ENCODE assay signal across 1 cellular context in genomic region chr17:67366193-67367157, GRCh38.
TF ChIP-seq lines count a peak whose summit lies in the region.

Gene PSMD12 (minus strand): TSS chr17:67366577. CDS start chr17:67366519, 58 bp downstream.

TF ChIP-seq in HEK293, 187 proteins besides CTCF, POLR2A, EP300 and RAD21 (continued from another document):
- TF ChIP-seq, protein P1, sequence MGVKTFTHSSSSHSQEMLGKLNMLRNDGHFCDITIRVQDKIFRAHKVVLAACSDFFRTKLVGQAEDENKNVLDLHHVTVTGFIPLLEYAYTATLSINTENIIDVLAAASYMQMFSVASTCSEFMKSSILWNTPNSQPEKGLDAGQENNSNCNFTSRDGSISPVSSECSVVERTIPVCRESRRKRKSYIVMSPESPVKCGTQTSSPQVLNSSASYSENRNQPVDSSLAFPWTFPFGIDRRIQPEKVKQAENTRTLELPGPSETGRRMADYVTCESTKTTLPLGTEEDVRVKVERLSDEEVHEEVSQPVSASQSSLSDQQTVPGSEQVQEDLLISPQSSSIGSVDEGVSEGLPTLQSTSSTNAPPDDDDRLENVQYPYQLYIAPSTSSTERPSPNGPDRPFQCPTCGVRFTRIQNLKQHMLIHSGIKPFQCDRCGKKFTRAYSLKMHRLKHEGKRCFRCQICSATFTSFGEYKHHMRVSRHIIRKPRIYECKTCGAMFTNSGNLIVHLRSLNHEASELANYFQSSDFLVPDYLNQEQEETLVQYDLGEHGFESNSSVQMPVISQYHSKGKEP (tag by site-specific recombination; IDR thresholded peaks at IDR 0.05): no peak
- TF ChIP-seq ZNF785 (tag by site-specific recombination; IDR thresholded peaks at IDR 0.05) (0 out of 2 replicates have a peak, but pooled peaks have one; percentile 44), HOXD13 (CRISPR knock-in tag; IDR thresholded peaks at IDR 0.05; ENCODE audit: borderline replicate concordance) (0 out of 2 replicates have a peak, but pooled peaks have one; percentile 13), KLF8 (tag by site-specific recombination; IDR thresholded peaks at IDR 0.05) (peak; percentile 59; the same call in 1 of the 2 replicates), ZNF266 (tag by site-specific recombination; IDR thresholded peaks at IDR 0.05; ENCODE audit: low read depth) (no peak), ZNF404 (tag by site-specific recombination; IDR thresholded peaks at IDR 0.05) (no peak), ZBTB26 (tag by site-specific recombination; optimal IDR thresholded peaks at IDR 0.05) (peak; percentile 80), SALL2 (tag by site-specific recombination; IDR thresholded peaks at IDR 0.05; ENCODE audit: borderline replicate concordance) (no peak)
- TF ChIP-seq, protein P2, sequence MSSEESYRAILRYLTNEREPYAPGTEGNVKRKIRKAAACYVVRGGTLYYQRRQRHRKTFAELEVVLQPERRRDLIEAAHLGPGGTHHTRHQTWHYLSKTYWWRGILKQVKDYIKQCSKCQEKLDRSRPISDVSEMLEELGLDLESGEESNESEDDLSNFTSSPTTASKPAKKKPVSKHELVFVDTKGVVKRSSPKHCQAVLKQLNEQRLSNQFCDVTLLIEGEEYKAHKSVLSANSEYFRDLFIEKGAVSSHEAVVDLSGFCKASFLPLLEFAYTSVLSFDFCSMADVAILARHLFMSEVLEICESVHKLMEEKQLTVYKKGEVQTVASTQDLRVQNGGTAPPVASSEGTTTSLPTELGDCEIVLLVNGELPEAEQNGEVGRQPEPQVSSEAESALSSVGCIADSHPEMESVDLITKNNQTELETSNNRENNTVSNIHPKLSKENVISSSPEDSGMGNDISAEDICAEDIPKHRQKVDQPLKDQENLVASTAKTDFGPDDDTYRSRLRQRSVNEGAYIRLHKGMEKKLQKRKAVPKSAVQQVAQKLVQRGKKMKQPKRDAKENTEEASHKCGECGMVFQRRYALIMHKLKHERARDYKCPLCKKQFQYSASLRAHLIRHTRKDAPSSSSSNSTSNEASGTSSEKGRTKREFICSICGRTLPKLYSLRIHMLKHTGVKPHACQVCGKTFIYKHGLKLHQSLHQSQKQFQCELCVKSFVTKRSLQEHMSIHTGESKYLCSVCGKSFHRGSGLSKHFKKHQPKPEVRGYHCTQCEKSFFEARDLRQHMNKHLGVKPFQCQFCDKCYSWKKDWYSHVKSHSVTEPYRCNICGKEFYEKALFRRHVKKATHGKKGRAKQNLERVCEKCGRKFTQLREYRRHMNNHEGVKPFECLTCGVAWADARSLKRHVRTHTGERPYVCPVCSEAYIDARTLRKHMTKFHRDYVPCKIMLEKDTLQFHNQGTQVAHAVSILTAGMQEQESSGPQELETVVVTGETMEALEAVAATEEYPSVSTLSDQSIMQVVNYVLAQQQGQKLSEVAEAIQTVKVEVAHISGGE (tag by site-specific recombination; conservative IDR thresholded peaks at IDR 0.05; ENCODE audit: low read depth): peak; percentile 91
